ENCODE assay signal across 23 cellular contexts in the genomic region with DNA sequence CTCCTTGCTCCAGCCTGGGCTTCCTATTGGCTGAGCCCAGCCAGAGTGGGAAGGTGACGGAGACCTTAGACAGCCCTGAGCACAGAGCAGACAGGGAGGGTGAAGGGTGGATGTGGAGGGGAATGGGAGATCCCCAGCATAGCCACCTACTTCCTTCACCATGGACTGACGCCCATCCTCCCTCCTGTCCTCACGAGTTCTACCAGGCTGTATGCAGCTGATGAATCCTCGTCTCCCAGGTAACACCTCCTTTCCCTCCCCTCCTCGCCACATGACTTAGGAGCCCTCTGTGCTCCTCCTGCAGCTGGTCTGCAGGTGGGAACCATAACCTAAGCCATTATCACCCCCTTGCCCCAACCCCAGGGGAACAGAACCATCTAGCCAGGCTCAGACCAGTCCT. TPM values are rescaled to one million over a fixed set of nuclear protein-coding genes. Genes with fewer than 3 reads are reported as not detected.
DNase-seq lines count a peak whose midpoint lies in the region; ATAC-seq and TF ChIP-seq lines count a peak whose summit lies in the region.
"Had no signal": no experiment of that assay in that cellular context is flagged by ENCODE, and none has a peak within 500 bp of the region (broad histone marks: within the 10 kb centered on the region; RNA-seq: fewer than 3 reads in every experiment).

No MANE protein-coding gene starts in this region.

- no peaks in the 10 kb centered on the region for H3K36me3 ChIP-seq in lower lobe of right lung
- H3K36me3 ChIP-seq: BLaER1 treated with 17β-estradiol and CSF1 and Interleukin-3, amounts not matched to agents 10 nM and 100 nM; tibial nerve had no signal

- H3K4me3 Mint-ChIP-seq in activated T-helper 1 cell treated with anti-CD3 and anti-CD28 coated beads, Interleukin-12 subunit alpha, Interleukin-12 subunit beta, Interleukin-2, Interleukin-4 antibody, amounts not matched to agents 30 ng/mL and 10 ng/mL and 1 ng/mL, durations not matched to agents 14 hours and 24 hours and 36 hours, result no peak overlapping the region
- H3K4me3 Mint-ChIP-seq: effector memory CD8-positive, alpha-beta T cell; memory B cell; natural killer cell had no signal

- no peak for TF ChIP-seq CTCF in lower lobe of right lung (IDR thresholded peaks at IDR 0.05)

- no peak overlapping the region for H3K27ac ChIP-seq in lower lobe of right lung
- H3K27ac ChIP-seq: BLaER1 treated with 17β-estradiol and CSF1 and Interleukin-3, amounts not matched to agents 10 nM and 100 nM; psoas muscle; tibial nerve had no signal

- intact Hi-C loops in lower lobe of right lung (cut with DNase I), result no loop called here
- intact Hi-C loops in activated T-helper 1 cell treated with anti-CD3 and anti-CD28 coated beads, Interleukin-12 subunit alpha, Interleukin-12 subunit beta, Interleukin-2, Interleukin-4 antibody, amounts not matched to agents 30 ng/mL and 10 ng/mL and 1 ng/mL, durations not matched to agents 14 hours and 24 hours and 36 hours (cut with micrococcal nuclease), result no loop called here

- H3K4me1 Mint-ChIP-seq in activated T-helper 1 cell treated with anti-CD3 and anti-CD28 coated beads, Interleukin-12 subunit alpha, Interleukin-12 subunit beta, Interleukin-2, Interleukin-4 antibody, amounts not matched to agents 30 ng/mL and 10 ng/mL and 1 ng/mL, durations not matched to agents 14 hours and 24 hours and 36 hours (ENCODE audit: low read depth), result no peaks in the 10 kb centered on the region
- H3K4me1 Mint-ChIP-seq: memory B cell, natural killer cell had no signal

- no peak overlapping the region for H3K27ac Mint-ChIP-seq in activated T-helper 1 cell treated with anti-CD3 and anti-CD28 coated beads, Interleukin-12 subunit alpha, Interleukin-12 subunit beta, Interleukin-2, Interleukin-4 antibody, amounts not matched to agents 30 ng/mL and 10 ng/mL and 1 ng/mL, durations not matched to agents 14 hours and 24 hours and 36 hours
- H3K27ac Mint-ChIP-seq: effector memory CD8-positive, alpha-beta T cell; memory B cell; natural killer cell had no signal

- H3K4me3 ChIP-seq in lower lobe of right lung, result no peak overlapping the region
- H3K4me3 ChIP-seq: BLaER1 treated with 17β-estradiol and CSF1 and Interleukin-3, amounts not matched to agents 10 nM and 100 nM; psoas muscle; smooth muscle cell; tibial nerve had no signal

- H3K27me3 ChIP-seq in lower lobe of right lung (ENCODE audit: low read depth), result peaks cover 32% of the 10 kb centered on the region

- no peaks in the 10 kb centered on the region for H3K36me3 Mint-ChIP-seq in activated T-helper 1 cell treated with anti-CD3 and anti-CD28 coated beads, Interleukin-12 subunit alpha, Interleukin-12 subunit beta, Interleukin-2, Interleukin-4 antibody, amounts not matched to agents 30 ng/mL and 10 ng/mL and 1 ng/mL, durations not matched to agents 14 hours and 24 hours and 36 hours (ENCODE audit: low read depth)
- H3K36me3 Mint-ChIP-seq: memory B cell, natural killer cell had no signal

- no peaks in the 10 kb centered on the region for H3K9me3 Mint-ChIP-seq in activated T-helper 1 cell treated with anti-CD3 and anti-CD28 coated beads, Interleukin-12 subunit alpha, Interleukin-12 subunit beta, Interleukin-2, Interleukin-4 antibody, amounts not matched to agents 30 ng/mL and 10 ng/mL and 1 ng/mL, durations not matched to agents 14 hours and 24 hours and 36 hours
- H3K9me3 Mint-ChIP-seq: effector memory CD8-positive, alpha-beta T cell; natural killer cell had no signal

- H3K9me3 ChIP-seq in lower lobe of right lung, result no peaks in the 10 kb centered on the region
- H3K9me3 ChIP-seq: psoas muscle had no signal

- peak; percentile 59 for DNase-seq in NCI-H1092 treated with DMSO at 0.1 percent for 48 hours (lab: John Stamatoyannopoulos, UW)
- no peak for DNase-seq in NCI-H1092 (lab: John Stamatoyannopoulos, UW)
- DNase-seq in HT-29 (ENCODE audit: low spot score), result peak; percentile 1
- peak; percentile 44 for DNase-seq in NCI-H510A (lab: John Stamatoyannopoulos, UW)
- no peak for DNase-seq in lower lobe of right lung
- no peak for DNase-seq in activated T-helper 1 cell treated with anti-CD3 and anti-CD28 coated beads, Interleukin-12 subunit alpha, Interleukin-12 subunit beta, Interleukin-2, Interleukin-4 antibody, amounts not matched to agents 30 ng/mL and 10 ng/mL and 1 ng/mL, durations not matched to agents 14 hours and 24 hours and 36 hours (ENCODE audit: low spot score)
- DNase-seq: 8988T; activated effector memory CD4-positive, alpha-beta T cell treated with anti-CD3 and anti-CD28 coated beads, Interleukin-2, amount 50 U/mL, for 16 hours; effector memory CD8-positive, alpha-beta T cell; HCEC 1CT; natural killer cell; NCI-H187 treated with DMSO at 0.1 percent for 48 hours; T-helper 2 cell had no signal

- H3K4me1 ChIP-seq in lower lobe of right lung, result no peaks in the 10 kb centered on the region
- H3K4me1 ChIP-seq: psoas muscle, tibial nerve had no signal

- peaks cover 34% of the 10 kb centered on the region for H3K27me3 Mint-ChIP-seq in activated T-helper 1 cell treated with anti-CD3 and anti-CD28 coated beads, Interleukin-12 subunit alpha, Interleukin-12 subunit beta, Interleukin-2, Interleukin-4 antibody, amounts not matched to agents 30 ng/mL and 10 ng/mL and 1 ng/mL, durations not matched to agents 14 hours and 24 hours and 36 hours (ENCODE audit: insufficient read depth)

- ATAC-seq in lower lobe of right lung, result peak; percentile 7 to 30
- ATAC-seq in HG03378 (IDR thresholded peaks at IDR 0.05; ENCODE audit: unreplicated experiment), result no peak
- no peak for ATAC-seq in GM18861 (IDR thresholded peaks at IDR 0.05; ENCODE audit: unreplicated experiment)
- ATAC-seq: activated CD4-positive, CD25-positive, alpha-beta regulatory T cell treated with anti-CD3 and anti-CD28 coated beads, Interleukin-2, amount 50 U/mL, for 24 hours; effector memory CD8-positive, alpha-beta T cell; natural killer cell had no signal

RNA-seq across cellular contexts. Expression of a gene that starts 9.0 kb away (rescaled TPM):
- not detected in 2 replicates for total RNA-seq in HT-29 (2014; rRNA removed; shearing (Covaris generic))
- total RNA-seq in lower lobe of right lung, result not detected
- not detected in 2 replicates for total RNA-seq in activated T-helper 1 cell treated with anti-CD3 and anti-CD28 coated beads, Interleukin-12 subunit alpha, Interleukin-12 subunit beta, Interleukin-2, Interleukin-4 antibody, amounts not matched to agents 30 ng/mL and 10 ng/mL and 1 ng/mL, durations not matched to agents 14 hours and 24 hours and 36 hours
- total RNA-seq: fibroblast of lung, natural killer cell, Right ventricle myocardium superior, tibial nerve had no signal

Comparison
In these comparisons a context has a peak if more than half of its experiments do, and no peak if none do; other contexts are left out.
1. DNase-seq: peak in NCI-H1092 treated with DMSO at 0.1 percent for 48 hours (single experiment), HT-29 (single experiment) and NCI-H510A (single experiment); none in NCI-H1092 (single experiment), lower lobe of right lung (single experiment) and activated T-helper 1 cell treated with anti-CD3 and anti-CD28 coated beads, Interleukin-12 subunit alpha, Interleukin-12 subunit beta, Interleukin-2, Interleukin-4 antibody, amounts not matched to agents 30 ng/mL and 10 ng/mL and 1 ng/mL, durations not matched to agents 14 hours and 24 hours and 36 hours (single experiment).
2. ATAC-seq: peak in lower lobe of right lung (2 of 2); none in HG03378 (single experiment) and GM18861 (single experiment).